In genomic region chr17:40559954-40560591, GRCh38 we compare ENCODE assay signal across 8 cellular contexts. TPM values are rescaled to one million over a fixed set of nuclear protein-coding genes. Genes with fewer than 3 reads are reported as not detected.
DNase-seq lines count a peak whose midpoint lies in the region; ATAC-seq and TF ChIP-seq lines count a peak whose summit lies in the region.

No MANE protein-coding gene starts in this region.

- no peaks in the 10 kb centered on the region for H3K27me3 ChIP-seq in BLaER1
- H3K27me3 ChIP-seq in WERI-Rb-1 (ENCODE audit: insufficient read depth, low read depth, severe bottlenecking) = peaks cover 5% of the 10 kb centered on the region
- no peaks in the 10 kb centered on the region for H3K27me3 ChIP-seq in breast epithelium

- peaks cover 55 to 80% of the 10 kb centered on the region in 2 donors for H3K4me1 Mint-ChIP-seq in immature natural killer cell

- TF ChIP-seq POLR2A in breast epithelium (IDR thresholded peaks at IDR 0.05) = no peak

- no peaks in the 10 kb centered on the region for H3K36me3 ChIP-seq in BLaER1
- no peaks in the 10 kb centered on the region for H3K36me3 ChIP-seq in WERI-Rb-1
- H3K36me3 ChIP-seq in breast epithelium = no peaks in the 10 kb centered on the region

- no peak for ATAC-seq in GM19455 (IDR thresholded peaks at IDR 0.05; ENCODE audit: unreplicated experiment)

- peak overlapping the region; percentile 77 for H3K9ac ChIP-seq in BLaER1

- peak; percentile 93 for DNase-seq in H4 (ENCODE audit: low spot score)
- DNase-seq in NCI-H2171 (lab: John Stamatoyannopoulos, UW) = peak; percentile 80
- DNase-seq in WERI-Rb-1 = peak; percentile 96
- DNase-seq in breast epithelium (ENCODE audit: low spot score in 2 of 2) = peak; percentile 95
- peak; percentile 76 to 78 (median 76) for DNase-seq in immature natural killer cell

- peaks cover 0 to 2% (median 0%) of the 10 kb centered on the region in 6 donors for H3K9me3 Mint-ChIP-seq in immature natural killer cell

- TF ChIP-seq CTCF in WERI-Rb-1 (IDR thresholded peaks at IDR 0.05; ENCODE audit: low read depth, low read length) = peak; percentile 99
- peak; percentile 95 to 100 (median 99) for TF ChIP-seq CTCF in breast epithelium (IDR thresholded peaks at IDR 0.05)

- H3K4me3 Mint-ChIP-seq in immature natural killer cell = peak overlapping the region; percentile 79 to 90 (median 81)

- H3K27ac ChIP-seq in BLaER1 (peak overlapping the region; percentile 96), WERI-Rb-1 (peak overlapping the region; percentile 77), breast epithelium (peak overlapping the region; percentile 97), skin epidermis (peak overlapping the region; percentile 36 to 89 (median 76))

- no peaks in the 10 kb centered on the region for H4K20me1 ChIP-seq in BLaER1

- no peaks in the 10 kb centered on the region for H3K9me3 ChIP-seq in BLaER1
- peaks cover 2% of the 10 kb centered on the region for H3K9me3 ChIP-seq in WERI-Rb-1 (ENCODE audit: severe bottlenecking)
- H3K9me3 ChIP-seq in breast epithelium = no peaks in the 10 kb centered on the region

- H3K27me3 Mint-ChIP-seq in immature natural killer cell (ENCODE audit: low read depth in 3 of 3) = peaks cover 12 to 33% (median 14%) of the 10 kb centered on the region in 3 donors

- no peaks in the 10 kb centered on the region for H3K36me3 Mint-ChIP-seq in immature natural killer cell

- peak overlapping the region; percentile 41 to 97 (median 94) for H3K27ac Mint-ChIP-seq in immature natural killer cell

- H3K4me3 ChIP-seq in BLaER1 (peak overlapping the region; percentile 64), WERI-Rb-1 (ENCODE audit: low read depth, low read length) (no peak overlapping the region), breast epithelium (peak overlapping the region; percentile 1 to 61 (median 10)), skin epidermis (peak overlapping the region in 5 of 7 experiments; percentile 5 to 34 (median 16))

- H3K4me1 ChIP-seq in BLaER1 (peaks cover 99% of the 10 kb centered on the region), breast epithelium (peaks cover 8 to 21% of the 10 kb centered on the region in 2 donors)

- intact Hi-C loops in breast epithelium (cut with DNase I; ENCODE audit: low total_unique reads) = loop anchor here (10.0 kb wide), 1 partner anchor 1745 kb away; no protein-coding TSS in a partner anchor

- H3K4me2 ChIP-seq in BLaER1 = peak overlapping the region; percentile 98

RNA-seq across cellular contexts. Expression of gene CCR7, which starts 5.2 kb away (rescaled TPM):
- total RNA-seq in H4 (2014; rRNA removed; shearing (Covaris generic)) = not detected in 2 replicates
- total RNA-seq in breast epithelium = 1 to 10 TPM in 1 of 3 donors, under 1 TPM in 2; 0.16 to 1.0 (median 0.33) TPM
- 10 to 100 TPM; 29.6 to 50.9 (median 43.2) TPM for polyA plus RNA-seq in immature natural killer cell

RNA-seq across cellular contexts. Expression of gene TNS4, which starts 58.6 kb away (rescaled TPM):
- total RNA-seq in H4 (2014; rRNA removed; shearing (Covaris generic)) = not detected in 2 replicates
- total RNA-seq in breast epithelium = 10 to 100 TPM in 2 of 3 donors, not detected in 1; 30.5 to 52.2 TPM
- under 1 TPM in 1 of 3 donors, not detected in 2; 0.12 TPM for polyA plus RNA-seq in immature natural killer cell
